ENCODE assay signal across 34 cellular contexts in the genomic region with DNA sequence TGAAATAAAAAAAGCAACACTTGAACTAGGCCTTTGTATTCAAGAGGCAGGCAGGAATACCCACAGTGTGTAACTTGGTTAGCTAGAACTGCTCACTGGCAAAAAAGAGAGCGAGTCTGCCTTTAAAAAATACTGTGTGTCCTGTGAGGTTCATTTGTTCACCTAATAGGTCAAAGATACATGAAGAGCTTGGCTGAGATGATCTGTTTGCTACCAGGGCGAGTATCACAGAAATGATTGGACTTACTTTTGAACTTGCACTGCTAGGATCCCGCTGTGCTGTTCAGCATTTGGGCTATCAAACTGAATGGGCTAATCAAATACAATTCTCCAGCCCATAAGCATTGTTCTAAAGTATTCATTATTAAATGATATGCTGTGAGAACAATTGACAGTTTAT.
"Had no signal": no experiment of that assay in that cellular context is flagged by ENCODE, and none has a peak within 500 bp of the region (broad histone marks: within the 10 kb centered on the region; RNA-seq: fewer than 3 reads in every experiment).

No MANE protein-coding gene starts in this region.

- H3K4me3 Mint-ChIP-seq: activated B cell treated with CpG ODN at 0.5 μM for 24 hours; activated CD4-positive, alpha-beta memory T cell treated with anti-CD3 and anti-CD28 coated beads for 36 hours; activated CD4-positive, alpha-beta T cell treated with anti-CD3 and anti-CD28 coated beads, Interleukin-2, amount 10 ng/mL, durations not matched to agents 24 days and 14 days; activated CD8-positive, alpha-beta T cell treated with anti-CD3 and anti-CD28 coated beads for 36 hours; activated naive CD4-positive, alpha-beta T cell treated with anti-CD3 and anti-CD28 coated beads for 36 hours; activated naive CD8-positive, alpha-beta T cell treated with anti-CD3 and anti-CD28 coated beads for 36 hours; activated T-cell treated with anti-CD3 and anti-CD28 coated beads, Interleukin-2, amount 50 U/mL, for 4 hours; activated T-cell treated with anti-CD3 and anti-CD28 coated beads, Interleukin-2, amount 50 U/mL, for 72 hours; activated T-helper 1 cell treated with anti-CD3 and anti-CD28 coated beads, Interleukin-12 subunit alpha, Interleukin-12 subunit beta, Interleukin-2, Interleukin-4 antibody, amounts not matched to agents 30 ng/mL and 10 ng/mL and 1 ng/mL, durations not matched to agents 14 hours and 24 hours and 36 hours; activated T-helper 17 cell treated with anti-CD3 and anti-CD28 coated beads, Interleukin-2, amount 50 U/mL, for 72 hours; T-cell; T-helper 17 cell; T-helper 2 cell treated with Interferon-gamma antibody and Interleukin-4, amounts not matched to agents 5 μg/mL and 100 μg/mL, for 36 hours had no signal

- H3K27me3 ChIP-seq: adrenal gland, body of pancreas, brain microvascular endothelial cell, breast epithelium had no signal

- H3K36me3 ChIP-seq: brain microvascular endothelial cell, breast epithelium had no signal

- H3K27ac ChIP-seq: adrenal gland, body of pancreas, brain microvascular endothelial cell, breast epithelium, VCaP had no signal

- H3K4me3 ChIP-seq: adrenal gland, body of pancreas, breast epithelium had no signal

- H3K27me3 Mint-ChIP-seq: activated B cell treated with CpG ODN at 0.5 μM for 24 hours; activated CD4-positive, alpha-beta memory T cell treated with anti-CD3 and anti-CD28 coated beads for 36 hours; activated CD4-positive, alpha-beta T cell treated with anti-CD3 and anti-CD28 coated beads, Interleukin-2, amount 10 ng/mL, durations not matched to agents 24 days and 14 days; activated CD8-positive, alpha-beta T cell treated with anti-CD3 and anti-CD28 coated beads for 36 hours; activated naive CD8-positive, alpha-beta T cell treated with anti-CD3 and anti-CD28 coated beads for 36 hours; activated T-helper 17 cell treated with anti-CD3 and anti-CD28 coated beads, Interleukin-2, amount 50 U/mL, for 72 hours; T-cell; T-helper 17 cell had no signal

- DNase-seq: activated B cell treated with CpG ODN at 0.5 μM for 24 hours; activated CD4-positive, alpha-beta memory T cell treated with anti-CD3 and anti-CD28 coated beads for 36 hours; activated CD4-positive, alpha-beta T cell treated with anti-CD3 and anti-CD28 coated beads for 4 hours; activated CD4-positive, alpha-beta T cell treated with anti-CD3 and anti-CD28 coated beads, Interleukin-2, amount 10 ng/mL, durations not matched to agents 24 days and 14 days; activated CD4-positive, alpha-beta T cell treated with anti-CD3 and anti-CD28 coated beads, Interleukin-2, amount 50 U/mL, for 1 hour; activated CD4-positive, alpha-beta T cell treated with anti-CD3 and anti-CD28 coated beads, Interleukin-2, amount 50 U/mL, for 4 hours; activated CD4-positive, CD25-positive, alpha-beta regulatory T cell treated with anti-CD3 and anti-CD28 coated beads, Interleukin-2, amount 50 U/mL, for 72 hours; activated CD8-positive, alpha-beta memory T cell treated with anti-CD3 and anti-CD28 coated beads, Interleukin-2, amount 50 U/mL, for 4 hours; activated CD8-positive, alpha-beta T cell treated with anti-CD3 and anti-CD28 coated beads for 36 hours; activated effector memory CD4-positive, alpha-beta T cell treated with anti-CD3 and anti-CD28 coated beads, Interleukin-2, amount 50 U/mL, for 16 hours; activated gamma-delta T cell treated with Interleukin-2 at 50 U/mL for 16 hours; activated naive CD4-positive, alpha-beta T cell; activated naive CD4-positive, alpha-beta T cell treated with anti-CD3 and anti-CD28 coated beads for 36 hours; activated naive CD4-positive, alpha-beta T cell treated with anti-CD3 and anti-CD28 coated beads, Interleukin-2, amount 50 U/mL, for 16 hours; activated naive CD8-positive, alpha-beta T cell treated with anti-CD3 and anti-CD28 coated beads for 36 hours; activated T-cell treated with anti-CD3 and anti-CD28 coated beads for 4 hours; activated T-cell treated with anti-CD3 and anti-CD28 coated beads, Interleukin-2, amount 50 U/mL, for 1 hour; activated T-cell treated with anti-CD3 and anti-CD28 coated beads, Interleukin-2, amount 50 U/mL, for 4 hours; activated T-cell treated with anti-CD3 and anti-CD28 coated beads, Interleukin-2, amount 50 U/mL, for 72 hours; adrenal gland; amniotic stem cell; aorta; body of pancreas; brain microvascular endothelial cell; central memory CD4-positive, alpha-beta T cell; T-cell; T-helper 17 cell; T-helper 9 cell had no signal

- H3K27ac Mint-ChIP-seq: activated B cell treated with CpG ODN at 0.5 μM for 24 hours; activated CD4-positive, alpha-beta memory T cell treated with anti-CD3 and anti-CD28 coated beads for 36 hours; activated CD4-positive, alpha-beta T cell treated with anti-CD3 and anti-CD28 coated beads, Interleukin-2, amount 10 ng/mL, durations not matched to agents 24 days and 14 days; activated CD8-positive, alpha-beta T cell treated with anti-CD3 and anti-CD28 coated beads for 36 hours; activated naive CD4-positive, alpha-beta T cell treated with anti-CD3 and anti-CD28 coated beads for 36 hours; activated naive CD4-positive, alpha-beta T cell treated with anti-CD3 and anti-CD28 coated beads, Interleukin-2, amount 50 U/mL, for 72 hours; activated naive CD8-positive, alpha-beta T cell treated with anti-CD3 and anti-CD28 coated beads for 36 hours; activated T-cell treated with anti-CD3 and anti-CD28 coated beads, Interleukin-2, amount 50 U/mL, for 72 hours; activated T-helper 1 cell treated with anti-CD3 and anti-CD28 coated beads, Interleukin-12 subunit alpha, Interleukin-12 subunit beta, Interleukin-2, Interleukin-4 antibody, amounts not matched to agents 30 ng/mL and 10 ng/mL and 1 ng/mL, durations not matched to agents 14 hours and 24 hours and 36 hours; activated T-helper 17 cell treated with anti-CD3 and anti-CD28 coated beads, Interleukin-2, amount 50 U/mL, for 72 hours; T-cell; T-helper 17 cell; T-helper 2 cell treated with Interferon-gamma antibody and Interleukin-4, amounts not matched to agents 5 μg/mL and 100 μg/mL, for 36 hours had no signal

- H3K4me1 ChIP-seq: adrenal gland, breast epithelium had no signal

- H3K36me3 Mint-ChIP-seq: activated CD4-positive, alpha-beta memory T cell treated with anti-CD3 and anti-CD28 coated beads for 36 hours; activated naive CD4-positive, alpha-beta T cell treated with anti-CD3 and anti-CD28 coated beads, Interleukin-2, amount 50 U/mL, for 72 hours; activated naive CD8-positive, alpha-beta T cell treated with anti-CD3 and anti-CD28 coated beads for 36 hours; T-cell had no signal

- H3K9me3 Mint-ChIP-seq: activated B cell treated with CpG ODN at 0.5 μM for 24 hours; activated CD4-positive, alpha-beta memory T cell treated with anti-CD3 and anti-CD28 coated beads for 36 hours; activated CD4-positive, alpha-beta T cell treated with anti-CD3 and anti-CD28 coated beads, Interleukin-2, amount 10 ng/mL, durations not matched to agents 24 days and 14 days; activated naive CD4-positive, alpha-beta T cell treated with anti-CD3 and anti-CD28 coated beads for 36 hours; activated naive CD4-positive, alpha-beta T cell treated with anti-CD3 and anti-CD28 coated beads, Interleukin-2, amount 50 U/mL, for 72 hours; activated naive CD8-positive, alpha-beta T cell treated with anti-CD3 and anti-CD28 coated beads for 36 hours; activated T-cell treated with anti-CD3 and anti-CD28 coated beads, Interleukin-2, amount 50 U/mL, for 4 hours; activated T-cell treated with anti-CD3 and anti-CD28 coated beads, Interleukin-2, amount 50 U/mL, for 72 hours; activated T-helper 1 cell treated with anti-CD3 and anti-CD28 coated beads, Interleukin-12 subunit alpha, Interleukin-12 subunit beta, Interleukin-2, Interleukin-4 antibody, amounts not matched to agents 30 ng/mL and 10 ng/mL and 1 ng/mL, durations not matched to agents 14 hours and 24 hours and 36 hours; activated T-helper 17 cell treated with anti-CD3 and anti-CD28 coated beads, Interleukin-2, amount 50 U/mL, for 72 hours; T-helper 2 cell treated with Interferon-gamma antibody and Interleukin-4, amounts not matched to agents 5 μg/mL and 100 μg/mL, for 36 hours had no signal

- ATAC-seq: activated CD8-positive, alpha-beta T cell treated with anti-CD3 and anti-CD28 coated beads for 36 hours; activated naive CD4-positive, alpha-beta T cell treated with anti-CD3 and anti-CD28 coated beads, Interleukin-2, amount 50 U/mL, for 72 hours; activated T-cell treated with anti-CD3 and anti-CD28 coated beads, Interleukin-2, amount 50 U/mL, for 4 hours; activated T-cell treated with anti-CD3 and anti-CD28 coated beads, Interleukin-2, amount 50 U/mL, for 72 hours; activated T-helper 17 cell treated with anti-CD3 and anti-CD28 coated beads, Interleukin-2, amount 50 U/mL, for 72 hours; body of pancreas; T-cell; T-helper 17 cell had no signal

- H3K9me3 ChIP-seq: adrenal gland, breast epithelium had no signal

- H3K4me1 Mint-ChIP-seq: activated B cell treated with CpG ODN at 0.5 μM for 24 hours; activated CD4-positive, alpha-beta T cell treated with anti-CD3 and anti-CD28 coated beads, Interleukin-2, amount 10 ng/mL, durations not matched to agents 24 days and 14 days; activated naive CD8-positive, alpha-beta T cell treated with anti-CD3 and anti-CD28 coated beads for 36 hours; activated T-helper 17 cell treated with anti-CD3 and anti-CD28 coated beads, Interleukin-2, amount 50 U/mL, for 72 hours; T-cell; T-helper 17 cell had no signal
